ENCODE assay signal across 26 cellular contexts in genomic region chr14:78130356-78130755, GRCh38. TPM values are rescaled to one million over a fixed set of nuclear protein-coding genes. Genes with fewer than 3 reads are reported as not detected.
"Had no signal": no experiment of that assay in that cellular context is flagged by ENCODE, and none has a peak within 500 bp of the region (broad histone marks: within the 10 kb centered on the region; RNA-seq: fewer than 3 reads in every experiment).

No MANE protein-coding gene starts in this region.

- H3K27ac ChIP-seq: ascending aorta, body of pancreas, Peyer's patch had no signal

- H3K36me3 Mint-ChIP-seq: activated CD4-positive, alpha-beta memory T cell treated with anti-CD3 and anti-CD28 coated beads for 36 hours; activated naive CD4-positive, alpha-beta T cell treated with anti-CD3 and anti-CD28 coated beads, Interleukin-2, amount 50 U/mL, for 72 hours; WTC11 had no signal

- H3K4me1 Mint-ChIP-seq: activated CD4-positive, alpha-beta T cell treated with anti-CD3 and anti-CD28 coated beads, Interleukin-2, amount 10 ng/mL, durations not matched to agents 7 days and 5 days; activated naive CD8-positive, alpha-beta T cell treated with anti-CD3 and anti-CD28 coated beads, Interleukin-2, amount 50 U/mL, for 24 hours; central memory CD8-positive, alpha-beta T cell; T-helper 17 cell had no signal

- H3K9me3 Mint-ChIP-seq: activated CD4-positive, alpha-beta memory T cell treated with anti-CD3 and anti-CD28 coated beads for 36 hours; activated CD4-positive, alpha-beta T cell treated with anti-CD3 and anti-CD28 coated beads, Interleukin-2, amount 10 ng/mL, durations not matched to agents 7 days and 5 days; activated naive CD4-positive, alpha-beta T cell treated with anti-CD3 and anti-CD28 coated beads, Interleukin-2, amount 50 U/mL, for 72 hours; activated naive CD8-positive, alpha-beta T cell treated with anti-CD3 and anti-CD28 coated beads, Interleukin-2, amount 50 U/mL, for 24 hours; activated T-cell treated with anti-CD3 and anti-CD28 coated beads, Interleukin-2, amount 50 U/mL, for 4 hours; central memory CD8-positive, alpha-beta T cell; WTC11 had no signal

- ATAC-seq: activated naive CD4-positive, alpha-beta T cell treated with anti-CD3 and anti-CD28 coated beads, Interleukin-2, amount 50 U/mL, for 72 hours; activated naive CD8-positive, alpha-beta T cell treated with anti-CD3 and anti-CD28 coated beads, Interleukin-2, amount 50 U/mL, for 24 hours; activated T-cell treated with anti-CD3 and anti-CD28 coated beads, Interleukin-2, amount 50 U/mL, for 4 hours; body of pancreas; T-helper 17 cell; WTC11 had no signal

- DNase-seq: activated CD4-positive, alpha-beta memory T cell treated with anti-CD3 and anti-CD28 coated beads for 36 hours; activated CD4-positive, alpha-beta T cell treated with anti-CD3 and anti-CD28 coated beads for 1 hour; activated CD4-positive, alpha-beta T cell treated with anti-CD3 and anti-CD28 coated beads, Interleukin-2, amount 10 ng/mL, durations not matched to agents 7 days and 5 days; activated CD8-positive, alpha-beta memory T cell treated with anti-CD3 and anti-CD28 coated beads for 24 hours; activated effector memory CD4-positive, alpha-beta T cell treated with anti-CD3 and anti-CD28 coated beads, Interleukin-2, amount 50 U/mL, for 16 hours; activated naive CD4-positive, alpha-beta T cell treated with Interleukin-2 at 50 U/mL for 16 hours; activated naive CD8-positive, alpha-beta T cell treated with anti-CD3 and anti-CD28 coated beads, Interleukin-2, amount 50 U/mL, for 24 hours; activated T-cell treated with anti-CD3 and anti-CD28 coated beads, Interleukin-2, amount 50 U/mL, for 4 hours; amniotic stem cell; body of pancreas; Kasumi-1; KBM-7; NCI-H1105 treated with DMSO at 0.1 percent for 48 hours; NCI-H1436 treated with DMSO at 0.1 percent for 48 hours; NCI-H187; NCI-H2081; NCI-H510A treated with DMSO at 0.1 percent for 48 hours; NCI-H69; Peyer's patch; SIG-M5; T-helper 17 cell; T-helper 9 cell had no signal

- H3K27ac Mint-ChIP-seq: activated CD4-positive, alpha-beta memory T cell treated with anti-CD3 and anti-CD28 coated beads for 36 hours; activated CD4-positive, alpha-beta T cell treated with anti-CD3 and anti-CD28 coated beads, Interleukin-2, amount 10 ng/mL, durations not matched to agents 7 days and 5 days; activated naive CD4-positive, alpha-beta T cell treated with anti-CD3 and anti-CD28 coated beads, Interleukin-2, amount 50 U/mL, for 72 hours; activated naive CD8-positive, alpha-beta T cell treated with anti-CD3 and anti-CD28 coated beads, Interleukin-2, amount 50 U/mL, for 24 hours; T-helper 17 cell; WTC11 had no signal

- H3K4me1 ChIP-seq: ascending aorta, body of pancreas, Peyer's patch had no signal

- H3K9me3 ChIP-seq: ascending aorta, body of pancreas, Peyer's patch had no signal

- H3K36me3 ChIP-seq: ascending aorta, Peyer's patch had no signal

- H3K4me3 ChIP-seq: ascending aorta, body of pancreas, Peyer's patch had no signal

- H3K27me3 ChIP-seq: ascending aorta, body of pancreas, Peyer's patch had no signal

- H3K4me3 Mint-ChIP-seq: activated CD4-positive, alpha-beta memory T cell treated with anti-CD3 and anti-CD28 coated beads for 36 hours; activated CD4-positive, alpha-beta T cell treated with anti-CD3 and anti-CD28 coated beads, Interleukin-2, amount 10 ng/mL, durations not matched to agents 7 days and 5 days; activated naive CD8-positive, alpha-beta T cell treated with anti-CD3 and anti-CD28 coated beads, Interleukin-2, amount 50 U/mL, for 24 hours; activated T-cell treated with anti-CD3 and anti-CD28 coated beads, Interleukin-2, amount 50 U/mL, for 4 hours; central memory CD8-positive, alpha-beta T cell; T-helper 17 cell; WTC11 had no signal

RNA-seq across cellular contexts. Expression of gene NRXN3, which starts 39.8 kb away (rescaled TPM):
- total RNA-seq: activated CD4-positive, alpha-beta memory T cell treated with anti-CD3 and anti-CD28 coated beads for 36 hours; activated CD4-positive, alpha-beta T cell treated with anti-CD3 and anti-CD28 coated beads, Interleukin-2, amount 10 ng/mL, durations not matched to agents 7 days and 5 days; activated naive CD4-positive, alpha-beta T cell treated with anti-CD3 and anti-CD28 coated beads, Interleukin-2, amount 50 U/mL, for 72 hours; activated T-cell treated with anti-CD3 and anti-CD28 coated beads, Interleukin-2, amount 50 U/mL, for 4 hours; T-helper 17 cell had no signal
